ENCODE assay signal across 24 cellular contexts in genomic region chr9:84405666-84406065, GRCh38.
"Had no signal": no experiment of that assay in that cellular context is flagged by ENCODE, and none has a peak within 500 bp of the region (broad histone marks: within the 10 kb centered on the region; RNA-seq: fewer than 3 reads in every experiment).

No MANE protein-coding gene starts in this region.

- H3K9me3 ChIP-seq: colonic mucosa, esophagus muscularis mucosa, gastrocnemius medialis, gastroesophageal sphincter, heart left ventricle, heart right ventricle had no signal

- H3K27me3 ChIP-seq: colonic mucosa, dorsolateral prefrontal cortex, esophagus muscularis mucosa, esophagus squamous epithelium, foreskin keratinocyte, gastrocnemius medialis, gastroesophageal sphincter, heart left ventricle had no signal

- H3K4me3 ChIP-seq: colonic mucosa, coronary artery, dorsolateral prefrontal cortex, esophagus muscularis mucosa, esophagus squamous epithelium, gastrocnemius medialis, gastroesophageal sphincter, heart left ventricle, heart right ventricle had no signal

- H3K36me3 ChIP-seq: colonic mucosa, esophagus muscularis mucosa, esophagus squamous epithelium, gastrocnemius medialis, gastroesophageal sphincter, heart left ventricle, heart right ventricle had no signal

- ATAC-seq: effector memory CD8-positive, alpha-beta T cell; esophagus mucosa; foreskin keratinocyte; gastrocnemius medialis; gastroesophageal sphincter; heart left ventricle; heart right ventricle had no signal

- DNase-seq: colonic mucosa; cortex of kidney; dermis blood vessel endothelial cell; dorsolateral prefrontal cortex; effector CD4-positive, alpha-beta T cell; effector CD8-positive, alpha-beta T cell; effector memory CD4-positive, alpha-beta T cell; effector memory CD8-positive, alpha-beta T cell; endodermal cell; erythroblast; esophagus squamous epithelium; foreskin fibroblast; foreskin keratinocyte; foreskin melanocyte; gastrocnemius medialis; glutamatergic neuron; head of caudate nucleus; heart left ventricle; heart right ventricle had no signal

- H3K4me1 ChIP-seq: colonic mucosa, esophagus muscularis mucosa, esophagus squamous epithelium, foreskin keratinocyte, gastrocnemius medialis, gastroesophageal sphincter, heart left ventricle, heart right ventricle had no signal

- H3K27ac ChIP-seq: colonic mucosa, coronary artery, dorsolateral prefrontal cortex, epithelial cell of prostate, esophagus muscularis mucosa, esophagus squamous epithelium, foreskin keratinocyte, gastrocnemius medialis, gastroesophageal sphincter, heart left ventricle, heart right ventricle had no signal
